In genomic region chr11:118763038-118763437, GRCh38 we compare ENCODE assay signal across 1 cellular context.
TF ChIP-seq lines count a peak whose summit lies in the region.

No MANE protein-coding gene starts in this region.

TF ChIP-seq in GM23338, 12 proteins besides CTCF, POLR2A, EP300 and RAD21 (continued from another document):
- TF ChIP-seq ZNF462 (CRISPR knock-in tag; IDR thresholded peaks at IDR 0.05) (no peak), JUNB (IDR thresholded peaks at IDR 0.05; ENCODE audit: unreplicated experiment) (no peak)
